In the genomic region with DNA sequence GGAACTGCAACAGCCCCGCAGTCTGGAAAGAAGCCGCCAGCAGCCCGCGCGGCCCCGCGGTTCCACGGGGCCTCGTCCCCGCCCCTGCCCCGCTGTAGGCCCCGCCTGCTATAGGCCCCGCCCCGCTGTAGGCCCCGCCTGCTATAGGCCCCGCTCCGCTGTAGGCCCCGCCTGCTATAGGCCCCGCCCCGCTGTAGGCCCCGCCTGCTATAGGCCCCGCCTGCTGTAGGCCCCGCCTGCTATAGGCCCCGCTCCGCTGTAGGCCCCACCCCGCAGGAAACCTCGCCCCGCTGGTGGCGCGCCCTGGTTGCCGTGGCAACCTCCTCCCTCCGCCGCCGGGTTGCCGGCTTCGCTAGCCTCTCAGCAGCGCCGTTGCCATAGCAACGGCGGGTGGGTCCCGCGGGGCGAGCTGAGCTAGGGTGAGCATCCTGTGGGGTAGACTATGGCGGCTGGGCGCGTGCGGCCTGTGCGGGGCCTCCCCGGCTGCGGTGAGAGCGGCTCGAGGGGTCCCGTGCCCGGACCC, we compare ENCODE assay signal across 8 cellular contexts. TPM values are rescaled to one million over a fixed set of nuclear protein-coding genes. Genes with fewer than 3 reads are reported as not detected.
A peak's percentile ranks its signal among the peaks of the same experiment; 100 is the strongest.
DNase-seq lines count a peak whose midpoint lies in the region; ATAC-seq and TF ChIP-seq lines count a peak whose summit lies in the region.

No MANE protein-coding gene starts in this region.

- peak overlapping the region; percentile 68 for H3K4me3 Mint-ChIP-seq in activated CD4-positive, alpha-beta memory T cell treated with anti-CD3 and anti-CD28 coated beads for 36 hours

- H3K27ac Mint-ChIP-seq in activated CD4-positive, alpha-beta memory T cell treated with anti-CD3 and anti-CD28 coated beads for 36 hours, result no peak overlapping the region

- H3K4me1 ChIP-seq in ACC112 (ENCODE audit: control insufficient read depth, insufficient read depth, low read length, unreplicated experiment) (peaks cover 13% of the 10 kb centered on the region), liver (ENCODE audit: control insufficient read depth in 4 of 4, insufficient read depth in 4 of 4, low read length in 3 of 4) (peaks cover 0 to 6% (median 5%) of the 10 kb centered on the region in 4 donors)

- POLR2A ChIA-PET in activated CD4-positive, alpha-beta memory T cell treated with anti-CD3 and anti-CD28 coated beads for 36 hours (lab: Charles Lee), result no interaction called here

- H3K4me1 Mint-ChIP-seq in activated CD4-positive, alpha-beta memory T cell treated with anti-CD3 and anti-CD28 coated beads for 36 hours (ENCODE audit: low read depth), result no peaks in the 10 kb centered on the region

- peak; percentile 87 for ATAC-seq in GM18909 (IDR thresholded peaks at IDR 0.05; ENCODE audit: poor library complexity, unreplicated experiment)
- peak; percentile 92 for ATAC-seq in HG03354 (IDR thresholded peaks at IDR 0.05; ENCODE audit: poor library complexity, severe bottlenecking, unreplicated experiment)

- no peak for TF ChIP-seq CTCF in liver (IDR thresholded peaks at IDR 0.05; ENCODE audit: low read depth, low read length, missing input control)

- H2AFZ ChIP-seq in ACC112 (ENCODE audit: low read length, unreplicated experiment), result no peak overlapping the region

- no peak overlapping the region for H3K9ac ChIP-seq in liver (ENCODE audit: low read depth in 1 of 2, low read length in 2 of 2)

- peak overlapping the region; percentile 17 for H3K4me3 ChIP-seq in ACC112 (ENCODE audit: low read depth, low read length)
- peak overlapping the region in 1 of 3 donors; percentile 6 for H3K4me3 ChIP-seq in liver (ENCODE audit: low read depth in 1 of 3, low read length in 3 of 3)

- intact Hi-C loops in activated CD4-positive, alpha-beta memory T cell treated with anti-CD3 and anti-CD28 coated beads for 36 hours (cut with micrococcal nuclease), result loop anchor here (1.0 to 10.0 kb wide), 6 partner anchors 266 to 1050 kb away; partner anchors contain the start of genes DUSP28, HDLBP, PPP1R7 and SEPTIN2

- no peaks in the 10 kb centered on the region for H3K79me2 ChIP-seq in ACC112 (ENCODE audit: control insufficient read depth, insufficient read depth, low read length, unreplicated experiment)

- 8% methylated on average over 54 of the region's 54 CpGs for WGBS in liver

- peaks cover 15% of the 10 kb centered on the region for H3K27me3 Mint-ChIP-seq in activated CD4-positive, alpha-beta memory T cell treated with anti-CD3 and anti-CD28 coated beads for 36 hours

- DNase-seq in NCI-H526 (lab: John Stamatoyannopoulos, UW), result peak; percentile 95 to 99
- DNase-seq in activated CD4-positive, alpha-beta memory T cell treated with anti-CD3 and anti-CD28 coated beads for 36 hours, result peak; percentile 97
- peak; percentile 65 to 90 for DNase-seq in dermis microvascular lymphatic vessel endothelial cell (ENCODE audit: low read depth in 2 of 2)
- peak; percentile 91 to 98 for DNase-seq in stimulated activated CD4-positive, alpha-beta T cell treated with anti-CD3 and anti-CD28 coated beads, Interleukin-4, amount 100 ng/mL, for 4 hours

- H3K27ac ChIP-seq in ACC112 (ENCODE audit: low read depth, low read length), result no peak overlapping the region
- H3K27ac ChIP-seq in liver (ENCODE audit: low read depth in 1 of 2, low read length in 2 of 2), result no peak overlapping the region

- H3K9me3 Mint-ChIP-seq in activated CD4-positive, alpha-beta memory T cell treated with anti-CD3 and anti-CD28 coated beads for 36 hours, result no peaks in the 10 kb centered on the region

- no peaks in the 10 kb centered on the region for H3K9me3 ChIP-seq in liver (ENCODE audit: control insufficient read depth in 4 of 4, low read length in 3 of 4)

- CTCF ChIA-PET in activated CD4-positive, alpha-beta memory T cell treated with anti-CD3 and anti-CD28 coated beads for 36 hours (lab: Charles Lee), result no interaction called here

- no peaks in the 10 kb centered on the region for H3K36me3 ChIP-seq in ACC112 (ENCODE audit: insufficient read depth, low read length)
- H3K36me3 ChIP-seq in liver (ENCODE audit: control insufficient read depth in 4 of 4, insufficient read depth in 3 of 4, low read depth in 1 of 4, low read length in 3 of 4), result no peaks in the 10 kb centered on the region

- H3K27me3 ChIP-seq in ACC112 (ENCODE audit: insufficient read depth, low read length) (peaks cover 51% of the 10 kb centered on the region), liver (ENCODE audit: control insufficient read depth in 4 of 4, insufficient read depth in 4 of 4, low read length in 3 of 4) (no peaks in the 10 kb centered on the region)

- no peaks in the 10 kb centered on the region for H3K36me3 Mint-ChIP-seq in activated CD4-positive, alpha-beta memory T cell treated with anti-CD3 and anti-CD28 coated beads for 36 hours

- no peak for TF ChIP-seq RAD21 in liver (IDR thresholded peaks at IDR 0.05)

TF ChIP-seq in liver, 16 proteins besides CTCF, POLR2A, EP300 and RAD21:
- TF ChIP-seq, protein P1, sequence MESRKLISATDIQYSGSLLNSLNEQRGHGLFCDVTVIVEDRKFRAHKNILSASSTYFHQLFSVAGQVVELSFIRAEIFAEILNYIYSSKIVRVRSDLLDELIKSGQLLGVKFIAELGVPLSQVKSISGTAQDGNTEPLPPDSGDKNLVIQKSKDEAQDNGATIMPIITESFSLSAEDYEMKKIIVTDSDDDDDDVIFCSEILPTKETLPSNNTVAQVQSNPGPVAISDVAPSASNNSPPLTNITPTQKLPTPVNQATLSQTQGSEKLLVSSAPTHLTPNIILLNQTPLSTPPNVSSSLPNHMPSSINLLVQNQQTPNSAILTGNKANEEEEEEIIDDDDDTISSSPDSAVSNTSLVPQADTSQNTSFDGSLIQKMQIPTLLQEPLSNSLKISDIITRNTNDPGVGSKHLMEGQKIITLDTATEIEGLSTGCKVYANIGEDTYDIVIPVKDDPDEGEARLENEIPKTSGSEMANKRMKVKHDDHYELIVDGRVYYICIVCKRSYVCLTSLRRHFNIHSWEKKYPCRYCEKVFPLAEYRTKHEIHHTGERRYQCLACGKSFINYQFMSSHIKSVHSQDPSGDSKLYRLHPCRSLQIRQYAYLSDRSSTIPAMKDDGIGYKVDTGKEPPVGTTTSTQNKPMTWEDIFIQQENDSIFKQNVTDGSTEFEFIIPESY (IDR thresholded peaks at IDR 0.05), result no peak
- TF ChIP-seq TAF1 (conservative IDR thresholded peaks at IDR 0.05) (no peak), SP1 (IDR thresholded peaks at IDR 0.05) (peak; percentile 62)

RNA-seq across cellular contexts. Expression of gene KIF1A, which starts 12.2 kb away (rescaled TPM):
- 1 to 10 TPM; 3.3 to 3.8 TPM for total RNA-seq in activated CD4-positive, alpha-beta memory T cell treated with anti-CD3 and anti-CD28 coated beads for 36 hours
- total RNA-seq in dermis microvascular lymphatic vessel endothelial cell (under 0.01 TPM in 2 replicates), liver (under 1 TPM; 0.08 to 0.14 TPM)
- under 1 TPM; 0.03 to 0.21 TPM for polyA plus RNA-seq in liver

RNA-seq across cellular contexts. Expression of gene AGXT, which starts 36.4 kb away (rescaled TPM):
- not detected for total RNA-seq in activated CD4-positive, alpha-beta memory T cell treated with anti-CD3 and anti-CD28 coated beads for 36 hours
- total RNA-seq in dermis microvascular lymphatic vessel endothelial cell, result not detected in 2 replicates
- 1,000 to 10,000 TPM in 1 of 2 donors, 100 to 1,000 TPM in 1; 254 to 1,548 TPM for total RNA-seq in liver
- polyA plus RNA-seq in liver, result 1,000 to 10,000 TPM; 1,307 to 1,572 TPM

Comparison
In these comparisons a context has a peak if more than half of its experiments do, and no peak if none do; other contexts are left out.
1. RNA of gene AGXT, which starts 36.4 kb away (total RNA-seq): 254 to 1,548 TPM in liver; not detected in activated CD4-positive, alpha-beta memory T cell treated with anti-CD3 and anti-CD28 coated beads for 36 hours and not detected in dermis microvascular lymphatic vessel endothelial cell; every median in the first group is over 100 times any median in the second.
2. Peak in every context shown above with its lines, with median percentiles within 50 percentile points of each other: DNase-seq.